In the genomic region with DNA sequence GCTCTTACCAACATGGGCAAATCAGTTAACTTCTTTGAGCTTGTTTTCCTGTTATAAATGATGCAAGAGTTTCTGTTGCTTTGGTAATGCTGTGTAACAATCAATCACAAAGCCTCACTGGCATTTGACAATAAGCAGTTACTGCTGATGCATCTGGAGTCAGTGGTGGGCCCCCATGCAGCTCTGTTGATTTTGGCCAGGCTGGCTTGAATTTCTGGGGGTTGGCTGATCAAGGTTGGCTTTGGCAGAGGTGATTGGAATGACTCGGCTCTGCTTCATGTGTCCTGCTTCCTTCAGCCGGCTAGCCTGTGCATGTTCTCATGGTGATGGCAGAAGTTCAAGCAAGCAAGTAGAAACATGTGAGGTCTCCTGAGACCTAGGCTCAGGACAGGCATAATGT, we compare ENCODE assay signal across 14 cellular contexts.
DNase-seq lines count a peak whose midpoint lies in the region; ATAC-seq and TF ChIP-seq lines count a peak whose summit lies in the region.
"Had no signal": no experiment of that assay in that cellular context is flagged by ENCODE, and none has a peak within 500 bp of the region (broad histone marks: within the 10 kb centered on the region; RNA-seq: fewer than 3 reads in every experiment).

No MANE protein-coding gene starts in this region.

- CTCF ChIA-PET in MCF 10A (lab: Yijun Ruan, JAX) = interaction anchor here (0.7 to 3.0 kb wide), 7 partner anchors 10 to 626 kb away, joined by 3 to 15 read pairs (median 5); no protein-coding TSS in a partner anchor

- no TSS peak for BruUV-seq in MCF 10A (replicated peaks; lab: Mats Ljungman, UMichigan)

- no peaks in the 10 kb centered on the region for H3K9me3 Mint-ChIP-seq in MCF 10A (ENCODE audit: unreplicated experiment)
- H3K9me3 Mint-ChIP-seq in CD14-positive monocyte = peaks cover 0 to 3% (median 0%) of the 10 kb centered on the region in 7 donors
- H3K9me3 Mint-ChIP-seq: activated T-helper 2 cell treated with anti-CD3 and anti-CD28 coated beads, Interferon-gamma antibody, Interleukin-2, Interleukin-4, amounts not matched to agents 10 μg/mL and 5 μg/mL and 100 μg/mL, durations not matched to agents 14 hours and 24 hours and 36 hours; naive thymus-derived CD4-positive, alpha-beta T cell had no signal

- ATAC-seq in HG02884 (IDR thresholded peaks at IDR 0.05; ENCODE audit: unreplicated experiment) (no peak), GM19351 (IDR thresholded peaks at IDR 0.05; ENCODE audit: unreplicated experiment) (no peak)
- ATAC-seq: naive thymus-derived CD4-positive, alpha-beta T cell had no signal

- H3K27me3 Mint-ChIP-seq in MCF 10A (ENCODE audit: insufficient read depth, unreplicated experiment) (no peaks in the 10 kb centered on the region), CD14-positive monocyte (ENCODE audit: low read depth in 3 of 3) (peaks cover 0 to 5% (median 2%) of the 10 kb centered on the region in 3 donors)
- H3K27me3 Mint-ChIP-seq: B cell; naive thymus-derived CD4-positive, alpha-beta T cell had no signal

- peaks cover 18% of the 10 kb centered on the region for H3K4me1 Mint-ChIP-seq in MCF 10A (ENCODE audit: insufficient read depth, unreplicated experiment)
- H3K4me1 Mint-ChIP-seq in CD14-positive monocyte = no peaks in the 10 kb centered on the region
- H3K4me1 Mint-ChIP-seq: B cell; naive thymus-derived CD4-positive, alpha-beta T cell had no signal

- POLR2A ChIA-PET in MCF 10A (lab: Yijun Ruan, JAX) = interaction anchor here (0.6 to 3.8 kb wide), 6 partner anchors 12 to 196 kb away, joined by 3 to 23 read pairs (median 4); no protein-coding TSS in a partner anchor

- intact Hi-C loops in MCF 10A (cut with micrococcal nuclease) = no loop called here
- intact Hi-C loops in CD14-positive monocyte (cut with micrococcal nuclease) = no loop called here

- TF ChIP-seq CTCF in MCF 10A (IDR thresholded peaks at IDR 0.05; ENCODE audit: unreplicated experiment) (no peak), CD14-positive monocyte (IDR thresholded peaks at IDR 0.05) (no peak)

- in situ Hi-C loops in ACHN (cut with HindIII; ENCODE audit: low pct_ligation_motif_present, low pct_unique_long_range_greater_than_20kb, low sequenced_read_pairs) = no loop called here

- DNase-seq in AG08396 (ENCODE audit: low spot score) = peak; percentile 23
- DNase-seq in LHCN-M2 (ENCODE audit: low read depth) = peak; percentile 57
- peak; percentile 97 for DNase-seq in MCF 10A (ENCODE audit: unreplicated experiment)
- peak; percentile 81 for DNase-seq in kidney tubule cell (ENCODE audit: low spot score)
- no peak for DNase-seq in CD14-positive monocyte (ENCODE audit: low spot score)
- DNase-seq in ACHN = no peak
- DNase-seq: activated CD4-positive, alpha-beta T cell treated with anti-CD3 and anti-CD28 coated beads for 1 hour; DND-41; esophagus squamous epithelium; naive thymus-derived CD4-positive, alpha-beta T cell had no signal

- H3K36me3 Mint-ChIP-seq in MCF 10A (ENCODE audit: insufficient read depth, unreplicated experiment) = peaks cover 7% of the 10 kb centered on the region
- no peaks in the 10 kb centered on the region for H3K36me3 Mint-ChIP-seq in CD14-positive monocyte
- H3K36me3 Mint-ChIP-seq: naive thymus-derived CD4-positive, alpha-beta T cell had no signal

- no peak overlapping the region for H3K4me3 Mint-ChIP-seq in MCF 10A (ENCODE audit: unreplicated experiment)
- H3K4me3 Mint-ChIP-seq in CD14-positive monocyte = no peak overlapping the region
- H3K4me3 Mint-ChIP-seq: B cell; naive thymus-derived CD4-positive, alpha-beta T cell had no signal

- H3K27ac Mint-ChIP-seq in MCF 10A (ENCODE audit: low read depth, unreplicated experiment) (peak overlapping the region; percentile 60), CD14-positive monocyte (no peak overlapping the region)
- H3K27ac Mint-ChIP-seq: activated T-helper 2 cell treated with anti-CD3 and anti-CD28 coated beads, Interferon-gamma antibody, Interleukin-2, Interleukin-4, amounts not matched to agents 10 μg/mL and 5 μg/mL and 100 μg/mL, durations not matched to agents 14 hours and 24 hours and 36 hours; B cell; naive thymus-derived CD4-positive, alpha-beta T cell had no signal

Comparison
In these comparisons a context has a peak if more than half of its experiments do, and no peak if none do; other contexts are left out.
1. DNase-seq: peak in AG08396 (single experiment), LHCN-M2 (single experiment), MCF 10A (single experiment) and kidney tubule cell (single experiment); none in CD14-positive monocyte (single experiment) and ACHN (single experiment).